In the genomic region with DNA sequence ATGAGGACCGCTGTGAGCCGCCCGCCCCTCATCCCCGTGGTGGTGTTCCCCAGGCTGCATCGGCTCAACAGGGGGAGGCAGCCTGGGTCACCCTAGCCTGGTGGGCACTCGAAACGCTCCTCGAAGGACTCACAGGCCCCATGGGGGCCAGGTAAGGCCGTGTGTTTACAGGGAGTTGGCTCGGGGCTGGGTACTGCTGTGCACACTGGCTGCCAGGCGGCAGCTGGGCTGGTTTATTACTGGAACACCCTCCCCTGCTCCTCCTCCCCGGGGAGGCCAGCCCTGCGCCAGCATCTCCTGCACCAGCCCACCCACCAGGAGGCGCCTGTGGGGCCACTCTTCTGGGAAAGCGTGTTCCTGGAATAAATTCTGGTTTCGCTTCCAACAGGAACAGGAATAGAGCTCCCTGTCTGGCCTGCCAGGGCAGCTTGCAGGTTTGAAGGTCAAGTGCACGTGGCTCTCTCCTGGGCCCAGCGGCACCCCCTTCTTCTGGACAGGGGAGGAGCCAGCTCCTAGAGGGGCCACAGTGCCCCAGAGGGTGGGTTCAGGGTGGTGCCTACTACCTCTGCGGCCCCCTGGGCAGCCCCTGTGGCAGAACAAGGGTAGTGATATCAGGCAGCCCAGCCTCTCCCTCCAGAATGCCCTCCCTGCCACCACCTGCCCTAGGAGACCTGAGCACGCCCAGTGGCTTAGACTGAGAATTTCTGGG, we compare ENCODE assay signal across 8 cellular contexts. TPM values are rescaled to one million over a fixed set of nuclear protein-coding genes. Genes with fewer than 3 reads are reported as not detected.
DNase-seq lines count a peak whose midpoint lies in the region; ATAC-seq and TF ChIP-seq lines count a peak whose summit lies in the region.

No MANE protein-coding gene starts in this region.

- no peak overlapping the region for H3K27ac Mint-ChIP-seq in natural killer cell treated with Interleukin-12 subunit alpha and Interleukin-12 subunit beta and Interleukin-15 and Interleukin-18, amount 100 ng/mL, for 72 hours
- H3K27ac Mint-ChIP-seq in natural killer cell, result no peak overlapping the region

- no peak overlapping the region for H3K4me3 Mint-ChIP-seq in natural killer cell treated with Interleukin-12 subunit alpha and Interleukin-12 subunit beta and Interleukin-15 and Interleukin-18, amount 100 ng/mL, for 72 hours
- H3K4me3 Mint-ChIP-seq in natural killer cell, result no peak overlapping the region

- H3K36me3 Mint-ChIP-seq in natural killer cell treated with Interleukin-12 subunit alpha and Interleukin-12 subunit beta and Interleukin-15 and Interleukin-18, amount 100 ng/mL, for 72 hours, result no peaks in the 10 kb centered on the region
- no peaks in the 10 kb centered on the region for H3K36me3 Mint-ChIP-seq in natural killer cell

- peak overlapping the region; percentile 10 to 32 for H3K27ac ChIP-seq in ascending aorta

- H3K27me3 Mint-ChIP-seq in natural killer cell treated with Interleukin-12 subunit alpha and Interleukin-12 subunit beta and Interleukin-15 and Interleukin-18, amount 100 ng/mL, for 72 hours, result peaks cover 0 to 7% of the 10 kb centered on the region in 2 donors
- peaks cover 0 to 7% of the 10 kb centered on the region in 2 donors for H3K27me3 Mint-ChIP-seq in natural killer cell (ENCODE audit: low read depth in 2 of 2)

- H3K36me3 ChIP-seq in ascending aorta, result peaks cover 24 to 27% of the 10 kb centered on the region in 2 donors

- TF ChIP-seq CTCF in natural killer cell (IDR thresholded peaks at IDR 0.05) (no peak), ascending aorta (IDR thresholded peaks at IDR 0.05) (peak; percentile 31 to 53 (median 53))

- peak; percentile 26 to 46 for ATAC-seq in natural killer cell treated with Interleukin-12 subunit alpha and Interleukin-12 subunit beta and Interleukin-15 and Interleukin-18, amount 100 ng/mL, for 72 hours
- ATAC-seq in natural killer cell, result no peak

- no peak overlapping the region for H3K4me3 ChIP-seq in ascending aorta

- intact Hi-C loops in natural killer cell (cut with micrococcal nuclease), result no loop called here
- intact Hi-C loops in ascending aorta (cut with DNase I), result no loop called here

- H3K9me3 ChIP-seq in ascending aorta, result no peaks in the 10 kb centered on the region

- no peaks in the 10 kb centered on the region for H3K9me3 Mint-ChIP-seq in natural killer cell treated with Interleukin-12 subunit alpha and Interleukin-12 subunit beta and Interleukin-15 and Interleukin-18, amount 100 ng/mL, for 72 hours
- no peaks in the 10 kb centered on the region for H3K9me3 Mint-ChIP-seq in natural killer cell

- peaks cover 0 to 6% of the 10 kb centered on the region in 2 donors for H3K4me1 Mint-ChIP-seq in natural killer cell treated with Interleukin-12 subunit alpha and Interleukin-12 subunit beta and Interleukin-15 and Interleukin-18, amount 100 ng/mL, for 72 hours (ENCODE audit: low read depth in 2 of 2)
- peaks cover 0 to 7% of the 10 kb centered on the region in 2 donors for H3K4me1 Mint-ChIP-seq in natural killer cell

- no peak for DNase-seq in natural killer cell treated with Interleukin-12 subunit alpha and Interleukin-12 subunit beta and Interleukin-15 and Interleukin-18, amount 100 ng/mL, for 72 hours (ENCODE audit: low spot score)
- DNase-seq in natural killer cell (no peak), NCI-H510A (lab: John Stamatoyannopoulos, UW) (peak; percentile 69), ascending aorta (ENCODE audit: low spot score in 2 of 2) (peak; percentile 27 to 78), iPS-NIHi7 (ENCODE audit: extremely low spot score) (peak; percentile 75), OCI-M2 (lab: John Stamatoyannopoulos, UW; ENCODE audit: unreplicated experiment) (no peak), GM19238 (ENCODE audit: insufficient read length, low spot score) (no peak)
- peak; percentile 50 for DNase-seq in stimulated activated CD8-positive, alpha-beta memory T cell treated with anti-CD3 and anti-CD28 coated beads, Interleukin-4, amount 100 ng/mL, for 48 hours

- H3K4me1 ChIP-seq in ascending aorta, result peaks cover 0 to 6% of the 10 kb centered on the region in 2 donors

- no peaks in the 10 kb centered on the region for H3K27me3 ChIP-seq in ascending aorta

RNA-seq across cellular contexts. Expression of gene MCRIP1, which starts 11.3 kb away (rescaled TPM):
- 100 to 1,000 TPM in 1 of 2 donors, 10 to 100 TPM in 1; 83.9 to 104 TPM for total RNA-seq in natural killer cell treated with Interleukin-12 subunit alpha and Interleukin-12 subunit beta and Interleukin-15 and Interleukin-18, amount 100 ng/mL, for 72 hours
- total RNA-seq in natural killer cell (10 to 100 TPM; 81.1 to 95.5 (median 84.2) TPM), ascending aorta (149 TPM)

RNA-seq across cellular contexts. Expression of gene PPP1R27, which starts 13.1 kb away (rescaled TPM):
- not detected for total RNA-seq in natural killer cell treated with Interleukin-12 subunit alpha and Interleukin-12 subunit beta and Interleukin-15 and Interleukin-18, amount 100 ng/mL, for 72 hours
- total RNA-seq in natural killer cell, result not detected
- not detected for total RNA-seq in ascending aorta

RNA-seq across cellular contexts. Expression of gene GCGR, which starts 17.8 kb away (rescaled TPM):
- total RNA-seq in natural killer cell treated with Interleukin-12 subunit alpha and Interleukin-12 subunit beta and Interleukin-15 and Interleukin-18, amount 100 ng/mL, for 72 hours, result not detected
- total RNA-seq in natural killer cell (not detected), ascending aorta (not detected)

RNA-seq across cellular contexts. Expression of gene P4HB, which starts 38.6 kb away (rescaled TPM):
- 100 to 1,000 TPM; 691 to 774 TPM for total RNA-seq in natural killer cell treated with Interleukin-12 subunit alpha and Interleukin-12 subunit beta and Interleukin-15 and Interleukin-18, amount 100 ng/mL, for 72 hours
- total RNA-seq in natural killer cell (100 to 1,000 TPM; 334 to 468 (median 386) TPM), ascending aorta (670 TPM)

RNA-seq across cellular contexts. Expression of gene ARHGDIA, which starts 49.4 kb away (rescaled TPM):
- total RNA-seq in natural killer cell treated with Interleukin-12 subunit alpha and Interleukin-12 subunit beta and Interleukin-15 and Interleukin-18, amount 100 ng/mL, for 72 hours, result 100 to 1,000 TPM; 874 to 929 TPM
- total RNA-seq in natural killer cell (100 to 1,000 TPM; 600 to 824 (median 689) TPM), ascending aorta (314 TPM)

Comparison
In these comparisons a context has a peak if more than half of its experiments do, and no peak if none do; other contexts are left out.
1. ATAC-seq: peak in natural killer cell treated with Interleukin-12 subunit alpha and Interleukin-12 subunit beta and Interleukin-15 and Interleukin-18, amount 100 ng/mL, for 72 hours (2 of 2); none in natural killer cell (0 of 3).
2. DNase-seq: peak in NCI-H510A (single experiment), ascending aorta (2 of 2), iPS-NIHi7 (single experiment) and stimulated activated CD8-positive, alpha-beta memory T cell treated with anti-CD3 and anti-CD28 coated beads, Interleukin-4, amount 100 ng/mL, for 48 hours (single experiment); none in natural killer cell treated with Interleukin-12 subunit alpha and Interleukin-12 subunit beta and Interleukin-15 and Interleukin-18, amount 100 ng/mL, for 72 hours (single experiment), natural killer cell (single experiment), OCI-M2 (single experiment) and GM19238 (single experiment).